8 cellular contexts compared by ENCODE assay signal in the genomic region with DNA sequence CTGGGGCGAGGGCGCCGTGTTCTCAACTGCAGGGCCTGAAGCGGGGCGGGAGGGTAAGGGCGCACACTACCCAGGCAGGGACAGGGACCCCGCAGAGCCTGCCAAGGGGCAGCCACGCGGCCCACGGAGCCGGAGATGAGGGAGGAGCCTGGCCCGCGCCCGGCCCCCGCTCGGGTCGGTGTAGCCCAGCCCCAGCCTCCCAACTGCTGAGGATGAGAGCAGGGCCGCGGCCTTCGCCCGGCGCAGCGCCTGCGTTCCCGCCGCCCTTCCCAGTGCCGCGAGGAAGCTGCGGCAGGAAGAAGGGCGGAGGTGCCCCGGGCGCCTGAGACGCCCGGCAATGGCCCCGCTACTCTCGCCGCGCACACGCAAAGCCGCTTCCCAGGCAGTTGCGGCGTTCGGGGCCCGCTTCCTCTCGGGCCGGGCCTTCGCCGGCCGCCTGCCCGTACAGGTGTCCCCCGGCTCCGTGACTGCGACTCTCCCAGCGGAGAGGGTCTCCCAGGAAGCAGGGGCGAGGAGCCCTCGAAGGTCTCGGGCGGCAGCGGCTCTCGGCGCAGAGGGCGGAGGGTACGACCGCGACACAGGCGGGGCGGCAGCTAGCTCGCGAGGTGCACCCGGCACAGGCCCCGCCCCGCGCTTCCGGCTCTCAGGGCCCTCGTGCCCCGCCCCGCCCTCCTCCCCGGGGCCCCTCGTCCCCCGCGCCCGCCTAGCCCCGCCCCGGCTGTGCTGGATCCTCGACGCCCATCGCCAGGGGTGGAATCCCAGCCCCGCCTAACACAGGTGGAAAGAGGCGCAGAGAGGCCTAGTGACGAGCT. TPM values are rescaled to one million over a fixed set of nuclear protein-coding genes. Genes with fewer than 3 reads are reported as not detected.
A peak's percentile ranks its signal among the peaks of the same experiment; 100 is the strongest.
DNase-seq lines count a peak whose midpoint lies in the region; ATAC-seq and TF ChIP-seq lines count a peak whose summit lies in the region.

No MANE protein-coding gene starts in this region.

- H3K9me2 ChIP-seq in PC-9 (ENCODE audit: insufficient read depth), result no peaks in the 10 kb centered on the region

- H3K9me3 ChIP-seq in PC-9 (ENCODE audit: insufficient read depth, low read depth), result no peaks in the 10 kb centered on the region

- peak overlapping the region; percentile 66 for H3K27ac ChIP-seq in PC-9

- H3K27ac Mint-ChIP-seq in activated T-cell treated with anti-CD3 and anti-CD28 coated beads, Interleukin-2, amount 50 U/mL, for 72 hours, result peak overlapping the region; percentile 91
- H3K27ac Mint-ChIP-seq in natural killer cell, result peak overlapping the region; percentile 80

- H3K4me2 ChIP-seq in PC-9, result peak overlapping the region; percentile 82

- H3K4me1 Mint-ChIP-seq in activated T-cell treated with anti-CD3 and anti-CD28 coated beads, Interleukin-2, amount 50 U/mL, for 72 hours (ENCODE audit: low read depth), result peaks cover 26% of the 10 kb centered on the region
- peaks cover 18 to 29% of the 10 kb centered on the region in 2 donors for H3K4me1 Mint-ChIP-seq in natural killer cell

- no peaks in the 10 kb centered on the region for H3K79me2 ChIP-seq in PC-9 (ENCODE audit: low read depth)

- peak overlapping the region; percentile 88 to 90 for H3K4me3 Mint-ChIP-seq in activated T-cell treated with anti-CD3 and anti-CD28 coated beads, Interleukin-2, amount 50 U/mL, for 72 hours
- H3K4me3 Mint-ChIP-seq in natural killer cell, result peak overlapping the region; percentile 87

- TF ChIP-seq CTCF in PC-9 (conservative IDR thresholded peaks at IDR 0.05) (no peak), fibroblast of mammary gland (conservative IDR thresholded peaks at IDR 0.05; ENCODE audit: control insufficient read depth, insufficient read depth, low read depth, low read length) (no peak), natural killer cell (IDR thresholded peaks at IDR 0.05) (no peak)

- H3F3A ChIP-seq in PC-9 (ENCODE audit: insufficient read depth, low read depth), result peaks cover 5% of the 10 kb centered on the region; the same call in 1 of the 2 replicates

- no peaks in the 10 kb centered on the region for H4K20me1 ChIP-seq in PC-9 (ENCODE audit: insufficient read depth)

- no peaks in the 10 kb centered on the region for H3K27me3 ChIP-seq in PC-9 (ENCODE audit: insufficient read depth, low read depth)

- POLR2A ChIA-PET in PC-9 (lab: Charles Lee; ENCODE audit: unreplicated experiment), result interaction anchor here (0.5 to 0.6 kb wide), 2 partner anchors 10 to 27 kb away, joined by 3 read pairs; no protein-coding TSS in a partner anchor

- H3K36me3 Mint-ChIP-seq in activated T-cell treated with anti-CD3 and anti-CD28 coated beads, Interleukin-2, amount 50 U/mL, for 72 hours (ENCODE audit: insufficient read depth in 2 of 2), result no peaks in the 10 kb centered on the region
- H3K36me3 Mint-ChIP-seq in natural killer cell, result no peaks in the 10 kb centered on the region

- H3K9me3 Mint-ChIP-seq in activated T-cell treated with anti-CD3 and anti-CD28 coated beads, Interleukin-2, amount 50 U/mL, for 72 hours, result no peaks in the 10 kb centered on the region
- no peaks in the 10 kb centered on the region for H3K9me3 Mint-ChIP-seq in natural killer cell

- ATAC-seq in GM21737 (IDR thresholded peaks at IDR 0.05; ENCODE audit: unreplicated experiment) (peak; percentile 89), natural killer cell (peak; percentile 96 to 99 (median 96))
- peak; percentile 96 to 97 for ATAC-seq in activated T-cell treated with anti-CD3 and anti-CD28 coated beads, Interleukin-2, amount 50 U/mL, for 72 hours (replicated peaks in 1 of 2)
- peak; percentile 94 for ATAC-seq in stimulated activated naive CD8-positive, alpha-beta T cell treated with anti-CD3 and anti-CD28 coated beads, Interleukin-15, Interleukin-2, amounts not matched to agents 100 U/mL and 50 U/mL, for 24 hours

- intact Hi-C loops in PC-9 (cut with micrococcal nuclease; ENCODE audit: unreplicated experiment) (no loop called here), natural killer cell (cut with micrococcal nuclease) (loop anchor here (1.0 to 2.0 kb wide), 2 partner anchors 21 to 25 kb away; partner anchors contain the start of gene YY1)

- peak overlapping the region; percentile 79 for H3K4me3 ChIP-seq in PC-9
- H3K4me3 ChIP-seq in fibroblast of mammary gland (ENCODE audit: control insufficient read depth, low read depth, low read length), result peak overlapping the region; percentile 60

- CTCF ChIA-PET in PC-9 (lab: Charles Lee), result interaction anchor here (0.5 kb wide), 1 partner anchor 802 kb away, joined by 3 read pairs; no protein-coding TSS in a partner anchor

- H3K36me3 ChIP-seq in PC-9 (ENCODE audit: low read depth), result no peaks in the 10 kb centered on the region

- H3K27me3 Mint-ChIP-seq in activated T-cell treated with anti-CD3 and anti-CD28 coated beads, Interleukin-2, amount 50 U/mL, for 72 hours (ENCODE audit: low read depth), result no peaks in the 10 kb centered on the region
- no peaks in the 10 kb centered on the region for H3K27me3 Mint-ChIP-seq in natural killer cell (ENCODE audit: low read depth in 2 of 2)

- peak; percentile 97 for DNase-seq in DMS79 (lab: John Stamatoyannopoulos, UW)
- DNase-seq in KG1 (lab: John Stamatoyannopoulos, UW), result peak; percentile 79
- DNase-seq in PC-9, result peak; percentile 66 to 70
- peak; percentile 95 to 97 for DNase-seq in activated T-cell treated with anti-CD3 and anti-CD28 coated beads, Interleukin-2, amount 50 U/mL, for 72 hours
- peak; percentile 38 for DNase-seq in fibroblast of mammary gland (ENCODE audit: low read depth)
- peak; percentile 84 for DNase-seq in natural killer cell
- DNase-seq in stimulated activated naive CD8-positive, alpha-beta T cell treated with anti-CD3 and anti-CD28 coated beads, Interleukin-15, Interleukin-2, amounts not matched to agents 100 U/mL and 50 U/mL, for 24 hours, result peak; percentile 97

- TSS peak; percentile 82 for BruUV-seq in PC-9 (replicated peaks; lab: Mats Ljungman, UMichigan)

- peak overlapping the region; percentile 92 for H2AFZ ChIP-seq in PC-9

- 0 out of 2 replicates have a peak, but pooled peaks cover 5% of the 10 kb centered on the region for H3K4me1 ChIP-seq in PC-9 (replicated peaks; ENCODE audit: insufficient read depth)

RNA-seq across cellular contexts. Expression of gene YY1, which starts 24.8 kb away (rescaled TPM):
- total RNA-seq in PC-9 (2021), result 32.3 and 35.8 TPM in 2 replicates
- total RNA-seq in activated T-cell treated with anti-CD3 and anti-CD28 coated beads, Interleukin-2, amount 50 U/mL, for 72 hours, result 10 to 100 TPM; 93.0 to 99.8 TPM
- 10 to 100 TPM; 77.9 to 92.6 (median 90.4) TPM for total RNA-seq in natural killer cell

RNA-seq across cellular contexts. Expression of gene DEGS2, which starts 54.7 kb away (rescaled TPM):
- total RNA-seq in PC-9 (2021) (0.11 and 0.15 TPM in 2 replicates), natural killer cell (1 to 10 TPM in 2 of 3 donors, under 1 TPM in 1; 0.60 to 7.1 (median 4.4) TPM)
- total RNA-seq in activated T-cell treated with anti-CD3 and anti-CD28 coated beads, Interleukin-2, amount 50 U/mL, for 72 hours, result 1 to 10 TPM; 1.8 to 4.2 TPM

Comparison
In these comparisons a context has a peak if more than half of its experiments do, and no peak if none do; other contexts are left out.
1. Peak in every context shown above with its lines: DNase-seq, ATAC-seq, H3K4me3 ChIP-seq and H3K27ac ChIP-seq.
2. DNase-seq: peak in every context shown above with its lines; median percentile 97 in DMS79; 97 in stimulated activated naive CD8-positive, alpha-beta T cell treated with anti-CD3 and anti-CD28 coated beads, Interleukin-15, Interleukin-2, amounts not matched to agents 100 U/mL and 50 U/mL, for 24 hours; 96 in activated T-cell treated with anti-CD3 and anti-CD28 coated beads, Interleukin-2, amount 50 U/mL, for 72 hours; 84 in natural killer cell; 79 in KG1; 68 in PC-9; 38 in fibroblast of mammary gland.